In the genomic region with DNA sequence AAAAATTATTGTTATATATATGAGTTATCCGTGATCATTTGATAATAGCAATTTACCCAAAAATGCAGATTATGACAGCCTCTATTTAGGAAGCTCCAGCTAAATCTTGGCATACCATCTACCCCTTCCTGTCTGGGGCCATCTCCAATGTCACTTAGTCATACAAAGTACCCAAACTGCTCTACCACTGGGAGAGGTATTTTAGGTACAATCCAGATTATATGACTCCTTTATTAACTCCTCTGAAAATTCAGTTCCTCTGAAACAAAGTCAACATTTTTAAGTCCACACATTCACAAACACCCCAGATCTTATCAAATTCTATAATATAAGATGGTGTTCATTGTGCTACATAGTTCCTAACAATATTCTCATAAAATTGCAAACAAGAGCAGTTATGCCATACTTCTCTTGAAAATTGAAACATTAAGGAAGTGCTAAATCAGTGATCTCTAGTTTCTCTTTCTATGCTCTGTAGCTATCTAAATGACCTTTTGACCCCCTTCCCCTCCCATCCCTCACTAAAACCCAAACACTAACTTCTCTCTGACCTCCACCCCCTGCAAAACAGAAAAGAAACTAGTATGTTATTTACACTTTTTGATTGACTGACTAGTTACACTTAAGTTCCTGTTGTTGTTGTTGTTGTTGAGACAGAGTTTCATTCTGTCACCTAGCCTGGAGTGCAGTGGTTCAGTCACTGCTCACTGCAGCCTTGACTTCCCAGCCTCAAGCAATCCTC, we compare ENCODE assay signal across 20 cellular contexts. TPM values are rescaled to one million over a fixed set of nuclear protein-coding genes. Genes with fewer than 3 reads are reported as not detected.
A peak's percentile ranks its signal among the peaks of the same experiment; 100 is the strongest.
DNase-seq lines count a peak whose midpoint lies in the region; ATAC-seq and TF ChIP-seq lines count a peak whose summit lies in the region.
"Had no signal": no experiment of that assay in that cellular context is flagged by ENCODE, and none has a peak within 500 bp of the region (broad histone marks: within the 10 kb centered on the region; RNA-seq: fewer than 3 reads in every experiment).

No MANE protein-coding gene starts in this region.

- peak; percentile 19 for DNase-seq in LHCN-M2 (ENCODE audit: low read depth)
- DNase-seq in SKM-1 (lab: John Stamatoyannopoulos, UW; ENCODE audit: unreplicated experiment): peak; percentile 26
- DNase-seq in vagina (ENCODE audit: extremely low spot score in 2 of 2): no peak
- DNase-seq in stimulated activated effector memory CD8-positive, alpha-beta T cell treated with anti-CD3 and anti-CD28 coated beads, Interleukin-12 subunit alpha, Interleukin-12 subunit beta, amount 100 ng/mL, for 72 hours (ENCODE audit: low spot score in 2 of 2): no peak
- DNase-seq in hepatic stellate cell (ENCODE audit: low spot score): no peak
- DNase-seq in NCI-H526 (lab: John Stamatoyannopoulos, UW): no peak
- DNase-seq: activated CD4-positive, alpha-beta T cell treated with anti-CD3 and anti-CD28 coated beads, Interleukin-2, amount 50 U/mL, for 48 hours; DMS79; foreskin melanocyte; NCI-H1694; NCI-H345; occipital lobe; right cardiac atrium had no signal

- no peaks in the 10 kb centered on the region for H4K20me1 ChIP-seq in BLaER1 treated with 17β-estradiol and CSF1 and Interleukin-3, amounts not matched to agents 10 nM and 100 nM

- no peak for TF ChIP-seq CTCF in vagina (IDR thresholded peaks at IDR 0.05)

- peak overlapping the region in 6 of 11 experiments; percentile 3 to 46 (median 10); a peak in 8 of 22 replicates for H3K4me2 ChIP-seq in BLaER1 treated with 17β-estradiol and CSF1 and Interleukin-3, amounts not matched to agents 10 nM and 100 nM

- no peaks in the 10 kb centered on the region for H3K36me3 ChIP-seq in BLaER1 treated with 17β-estradiol and CSF1 and Interleukin-3, amounts not matched to agents 10 nM and 100 nM
- H3K36me3 ChIP-seq in vagina: no peaks in the 10 kb centered on the region

- ATAC-seq in GM18907 (IDR thresholded peaks at IDR 0.05; ENCODE audit: unreplicated experiment): peak; percentile 40
- ATAC-seq in stimulated activated effector memory CD8-positive, alpha-beta T cell treated with anti-CD3 and anti-CD28 coated beads, Interleukin-12 subunit alpha, Interleukin-12 subunit beta, amount 100 ng/mL, for 72 hours: no peak
- ATAC-seq: right cardiac atrium, SK-N-SH treated with all-trans-retinoic acid at 6 μM for 48 hours had no signal

- no peak overlapping the region for H3K9ac ChIP-seq in BLaER1 treated with 17β-estradiol and CSF1 and Interleukin-3, amounts not matched to agents 10 nM and 100 nM

- no peak overlapping the region for H3K4me3 ChIP-seq in BLaER1 treated with 17β-estradiol and CSF1 and Interleukin-3, amounts not matched to agents 10 nM and 100 nM
- no peak overlapping the region for H3K4me3 ChIP-seq in vagina

- peaks cover 0 to 11% (median 6%) of the 10 kb centered on the region in 10 experiments; a peak in 11 of 20 replicates for H3K4me1 ChIP-seq in BLaER1 treated with 17β-estradiol and CSF1 and Interleukin-3, amounts not matched to agents 10 nM and 100 nM
- H3K4me1 ChIP-seq in vagina: no peaks in the 10 kb centered on the region

- H3K36me3 Mint-ChIP-seq in stimulated activated effector memory CD8-positive, alpha-beta T cell treated with anti-CD3 and anti-CD28 coated beads, Interleukin-12 subunit alpha, Interleukin-12 subunit beta, amount 100 ng/mL, for 72 hours: no peaks in the 10 kb centered on the region
- H3K36me3 Mint-ChIP-seq: activated naive CD4-positive, alpha-beta T cell treated with anti-CD3 and anti-CD28 coated beads, Interleukin-2, amount 50 U/mL, for 24 hours; CD4-positive, CD25-positive, alpha-beta regulatory T cell had no signal

- no peaks in the 10 kb centered on the region for H3K9me3 Mint-ChIP-seq in stimulated activated effector memory CD8-positive, alpha-beta T cell treated with anti-CD3 and anti-CD28 coated beads, Interleukin-12 subunit alpha, Interleukin-12 subunit beta, amount 100 ng/mL, for 72 hours
- H3K9me3 Mint-ChIP-seq: activated naive CD4-positive, alpha-beta T cell treated with anti-CD3 and anti-CD28 coated beads, Interleukin-2, amount 50 U/mL, for 24 hours; stimulated activated naive CD8-positive, alpha-beta T cell treated with anti-CD3 and anti-CD28 coated beads, Interleukin-15, Interleukin-2, amounts not matched to agents 100 ng/mL and 50 ng/mL, for 24 hours had no signal

- peak overlapping the region in 3 of 11 experiments; percentile 6 to 26 (median 26); a peak in 4 of 22 replicates for H3K27ac ChIP-seq in BLaER1 treated with 17β-estradiol and CSF1 and Interleukin-3, amounts not matched to agents 10 nM and 100 nM
- no peak overlapping the region for H3K27ac ChIP-seq in vagina

- intact Hi-C loops in vagina (cut with DNase I): no loop called here

- no peaks in the 10 kb centered on the region for H3K27me3 ChIP-seq in BLaER1 treated with 17β-estradiol and CSF1 and Interleukin-3, amounts not matched to agents 10 nM and 100 nM
- no peaks in the 10 kb centered on the region for H3K27me3 ChIP-seq in vagina

- H3K9me3 ChIP-seq in BLaER1 treated with 17β-estradiol and CSF1 and Interleukin-3, amounts not matched to agents 10 nM and 100 nM (replicated peaks in 1 of 11): peaks cover 6 to 22% (median 9%) of the 10 kb centered on the region in 11 experiments; a peak in 15 of 22 replicates
- H3K9me3 ChIP-seq in vagina: no peaks in the 10 kb centered on the region

- no peaks in the 10 kb centered on the region for H3K4me1 Mint-ChIP-seq in stimulated activated effector memory CD8-positive, alpha-beta T cell treated with anti-CD3 and anti-CD28 coated beads, Interleukin-12 subunit alpha, Interleukin-12 subunit beta, amount 100 ng/mL, for 72 hours
- H3K4me1 Mint-ChIP-seq: activated naive CD4-positive, alpha-beta T cell treated with anti-CD3 and anti-CD28 coated beads, Interleukin-2, amount 50 U/mL, for 24 hours had no signal

- no peak overlapping the region for H3K4me3 Mint-ChIP-seq in stimulated activated effector memory CD8-positive, alpha-beta T cell treated with anti-CD3 and anti-CD28 coated beads, Interleukin-12 subunit alpha, Interleukin-12 subunit beta, amount 100 ng/mL, for 72 hours
- H3K4me3 Mint-ChIP-seq: activated naive CD4-positive, alpha-beta T cell treated with anti-CD3 and anti-CD28 coated beads, Interleukin-2, amount 50 U/mL, for 24 hours; CD4-positive, CD25-positive, alpha-beta regulatory T cell; stimulated activated naive CD8-positive, alpha-beta T cell treated with anti-CD3 and anti-CD28 coated beads, Interleukin-15, Interleukin-2, amounts not matched to agents 100 ng/mL and 50 ng/mL, for 24 hours had no signal

- no peak overlapping the region for H3K27ac Mint-ChIP-seq in stimulated activated effector memory CD8-positive, alpha-beta T cell treated with anti-CD3 and anti-CD28 coated beads, Interleukin-12 subunit alpha, Interleukin-12 subunit beta, amount 100 ng/mL, for 72 hours
- H3K27ac Mint-ChIP-seq: activated naive CD4-positive, alpha-beta T cell treated with anti-CD3 and anti-CD28 coated beads, Interleukin-2, amount 50 U/mL, for 24 hours; stimulated activated naive CD8-positive, alpha-beta T cell treated with anti-CD3 and anti-CD28 coated beads, Interleukin-15, Interleukin-2, amounts not matched to agents 100 ng/mL and 50 ng/mL, for 24 hours had no signal

- TF ChIP-seq POLR2A in vagina (IDR thresholded peaks at IDR 0.05): no peak

RNA-seq across cellular contexts. Expression of a gene that starts 16.4 kb away (rescaled TPM):
- total RNA-seq in LHCN-M2 (2014; rRNA removed): 3.7 and 5.9 TPM in 2 replicates
- polyA plus RNA-seq in LHCN-M2 (2012): 3.0 TPM
- total RNA-seq in vagina: 0.74 TPM
- total RNA-seq: A673, occipital lobe had no signal

RNA-seq across cellular contexts. Expression of a gene that starts 23.1 kb away (rescaled TPM):
- total RNA-seq in LHCN-M2 (2014; rRNA removed): 0.46 and 0.51 TPM in 2 replicates
- polyA plus RNA-seq in LHCN-M2 (2012): 0.23 TPM
- total RNA-seq in vagina: 2.0 TPM
- total RNA-seq: A673; CD4-positive, CD25-positive, alpha-beta regulatory T cell; occipital lobe had no signal

RNA-seq across cellular contexts. Expression of a gene that starts 51.2 kb away (rescaled TPM):
- total RNA-seq in LHCN-M2 (2014; rRNA removed) (7.5 and 8.9 TPM in 2 replicates), vagina (0.98 TPM)
- polyA plus RNA-seq in LHCN-M2 (2012): 12.2 TPM
- total RNA-seq: A673; CD4-positive, CD25-positive, alpha-beta regulatory T cell; occipital lobe had no signal

Comparison
In these comparisons a context has a peak if more than half of its experiments do, and no peak if none do; other contexts are left out.
1. DNase-seq: peak in LHCN-M2 (single experiment) and SKM-1 (single experiment); none in vagina (0 of 2), stimulated activated effector memory CD8-positive, alpha-beta T cell treated with anti-CD3 and anti-CD28 coated beads, Interleukin-12 subunit alpha, Interleukin-12 subunit beta, amount 100 ng/mL, for 72 hours (0 of 2), hepatic stellate cell (single experiment) and NCI-H526 (0 of 2).